Comparison of ENCODE assay signal across 8 cellular contexts in the genomic region with DNA sequence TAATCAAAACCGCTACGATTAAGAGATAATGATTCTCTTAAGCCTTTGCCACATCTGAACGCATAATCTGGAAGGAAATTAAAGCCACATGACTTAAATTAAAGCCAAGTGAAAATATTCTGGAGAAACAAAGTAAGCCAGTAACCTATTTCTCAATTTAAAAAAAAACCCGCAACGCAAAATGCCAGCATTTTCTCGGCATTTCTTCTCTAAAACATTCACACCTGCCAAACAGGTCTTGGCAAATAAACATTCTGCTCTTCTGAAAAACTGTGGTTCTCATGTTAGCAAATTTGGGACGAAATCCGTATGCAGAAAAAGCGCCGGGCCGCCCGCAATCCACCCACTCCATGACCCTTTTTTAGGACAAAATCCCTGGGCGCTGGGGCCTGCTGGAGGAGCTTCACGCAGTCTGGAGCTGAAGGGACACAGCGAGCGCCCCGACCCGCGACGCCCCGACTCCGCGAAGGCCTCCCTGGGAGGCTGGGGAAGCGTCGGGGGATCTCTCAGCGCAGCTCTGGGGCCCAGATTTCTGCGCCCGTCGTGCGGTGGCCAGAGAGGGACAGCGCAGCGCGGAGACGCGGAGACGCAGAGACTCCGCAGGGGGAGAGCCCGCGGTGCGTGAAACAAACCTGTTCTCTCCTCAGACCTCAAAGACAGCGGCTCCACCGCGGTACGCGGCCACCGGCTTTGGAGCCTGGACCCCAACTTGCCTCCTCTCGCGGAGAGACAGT. TPM values are rescaled to one million over a fixed set of nuclear protein-coding genes. Genes with fewer than 3 reads are reported as not detected.
A peak's percentile ranks its signal among the peaks of the same experiment; 100 is the strongest.
DNase-seq lines count a peak whose midpoint lies in the region; ATAC-seq, FAIRE-seq and TF ChIP-seq lines count a peak whose summit lies in the region.

No MANE protein-coding gene starts in this region.

- H3K4me3 Mint-ChIP-seq in naive B cell, result peak overlapping the region; percentile 92 to 100 (median 99)

- peaks cover 14 to 23% of the 10 kb centered on the region in 2 experiments; a peak in 3 of 4 replicates for H3K4me1 ChIP-seq in HCT116 (ENCODE audit: control insufficient read depth in 1 of 2, insufficient read depth in 2 of 2, low read length in 2 of 2)
- peaks cover 5 to 8% (median 6%) of the 10 kb centered on the region in 4 experiments; a peak in 5 of 7 replicates for H3K4me1 ChIP-seq in H1 (replicated peaks in 1 of 4; ENCODE audit: control insufficient read depth in 3 of 4, insufficient read depth in 4 of 4, low read length in 3 of 4)

- peak overlapping the region; percentile 81 for H4K8ac ChIP-seq in H1 (ENCODE audit: extremely low read depth, insufficient read depth, low read length)

- H3K27me3 ChIP-seq in HCT116 (ENCODE audit: insufficient read depth, low read length) (no peaks in the 10 kb centered on the region), H1 (replicated peaks in 1 of 4; ENCODE audit: control insufficient read depth in 3 of 4, extremely low read depth in 1 of 4, insufficient read depth in 3 of 4, low read length in 3 of 4) (no peaks in the 10 kb centered on the region; a peak in 1 of 7 replicates)

- H3K9ac ChIP-seq in HCT116 (ENCODE audit: low read length), result peak overlapping the region; percentile 98
- peak overlapping the region; percentile 58 to 99 (median 85) for H3K9ac ChIP-seq in H1 (replicated peaks in 1 of 4; ENCODE audit: extremely low read depth in 1 of 4, low read depth in 3 of 4, low read length in 3 of 4)

- peaks cover 28 to 62% (median 45%) of the 10 kb centered on the region in 3 donors for H3K4me1 Mint-ChIP-seq in naive B cell

- DNase-seq in HCT116 (ENCODE audit: low read depth, low spot score) (no peak), NB4 (ENCODE audit: low read depth) (no peak), H1 (ENCODE audit: low read depth in 1 of 2, low spot score in 2 of 2) (no peak), naive B cell (no peak), iPS-NIHi7 (ENCODE audit: extremely low spot score) (no peak), NCI-H1694 (lab: John Stamatoyannopoulos, UW) (no peak), amniotic stem cell (lab: John Stamatoyannopoulos, UW) (no peak)

- no peak overlapping the region for H3K4ac ChIP-seq in H1 (replicated peaks; ENCODE audit: insufficient read length, low read depth, low read length)

- RAD21 ChIA-PET in HCT116 (lab: Charles Lee; ENCODE audit: low non-redundant PET in 1 of 2, low total read pairs in 2 of 2, uncharacterized antibody in 2 of 2, unreplicated experiment in 2 of 2), result no interaction called here

- H2BK20ac ChIP-seq in H1 (ENCODE audit: low read length), result no peak overlapping the region

- H2AFZ ChIP-seq in HCT116 (ENCODE audit: low read depth, low read length, poor library complexity, severe bottlenecking) (no peak overlapping the region), H1 (ENCODE audit: low read length) (no peak overlapping the region; the same call in 1 of the 2 replicates)

- no peaks in the 10 kb centered on the region for H3K27me3 Mint-ChIP-seq in naive B cell

- H2BK15ac ChIP-seq in H1 (ENCODE audit: low read length), result no peak overlapping the region

- no peak overlapping the region for H2AK5ac ChIP-seq in H1 (ENCODE audit: low read depth, low read length)

- POLR2A ChIA-PET in HCT116 (lab: Charles Lee), result interaction anchor here (0.6 to 4.1 kb wide), 35 partner anchors 9 to 721 kb away, joined by 3 to 69 read pairs (median 4); no protein-coding TSS in a partner anchor
- POLR2A ChIA-PET in H1 (lab: Charles Lee; ENCODE audit: partially characterized antibody), result interaction anchor here (0.6 to 11.5 kb wide), 79 partner anchors 8 to 790 kb away, joined by 3 to 363 read pairs (median 5); a partner anchor contains a TSS

- H3K9me3 Mint-ChIP-seq in naive B cell, result no peaks in the 10 kb centered on the region

- TF ChIP-seq EP300 in H1 (IDR thresholded peaks at IDR 0.05; ENCODE audit: borderline replicate concordance in 1 of 2, low read depth in 2 of 2, low read length in 2 of 2), result no peak

- peaks cover 16 to 26% of the 10 kb centered on the region in 2 experiments for H3K36me3 ChIP-seq in HCT116 (ENCODE audit: control insufficient read depth in 1 of 2, insufficient read depth in 2 of 2, low read length in 2 of 2)
- peaks cover 15 to 35% (median 22%) of the 10 kb centered on the region in 4 experiments for H3K36me3 ChIP-seq in H1 (ENCODE audit: control insufficient read depth in 2 of 4, insufficient read depth in 4 of 4, low read length in 3 of 4)

- H3K18ac ChIP-seq in H1 (ENCODE audit: extremely low read depth, low read length), result peak overlapping the region; percentile 64

- peak overlapping the region; percentile 45; the same call in 1 of the 2 replicates for H2BK5ac ChIP-seq in H1 (ENCODE audit: low read depth, low read length)

- no peak for TF ChIP-seq RAD21 in HCT116 (IDR thresholded peaks at IDR 0.05; ENCODE audit: low read depth)
- TF ChIP-seq RAD21 in H1 (IDR thresholded peaks at IDR 0.05 in 1 of 2, conservative IDR thresholded peaks at IDR 0.05 in 1 of 2; ENCODE audit: low read depth in 2 of 2, low read length in 2 of 2), result no peak

- peak overlapping the region; percentile 57 for H4K5ac ChIP-seq in H1 (ENCODE audit: insufficient read length, low read depth, low read length)

- H3K9me3 ChIP-seq in HCT116 (ENCODE audit: control insufficient read depth in 1 of 2, insufficient read depth in 1 of 2, low read depth in 1 of 2, low read length in 2 of 2) (no peaks in the 10 kb centered on the region), H1 (ENCODE audit: insufficient read depth in 2 of 2, low read depth in 1 of 2, low read length in 1 of 2) (no peaks in the 10 kb centered on the region)

- intact Hi-C loops in HCT116 (cut with micrococcal nuclease), result no loop called here

- WGBS in H1 (ENCODE audit: extremely low coverage in 1 of 2, insufficient coverage in 1 of 2, insufficient read length in 1 of 2, insufficient replicate concordance in 2 of 2, low coverage in 1 of 2, low lambda C conversion rate in 2 of 2, missing lambda C conversion rate in 1 of 2), 2 experiments, result 5% methylated on average over 36 of the region's 48 CpGs; no CpG with 5 or more reads in 1 of the 2 experiments

- peak overlapping the region; percentile 88 for H3K14ac ChIP-seq in H1 (ENCODE audit: insufficient read length)

- no peak for FAIRE-seq in H1 (lab: Jason Lieb, UNC)

- TF ChIP-seq CTCF in HCT116 (IDR thresholded peaks at IDR 0.05 in 2 of 3, conservative IDR thresholded peaks at IDR 0.05 in 1 of 3; ENCODE audit: borderline replicate concordance in 1 of 3, insufficient read depth in 1 of 3, low read depth in 2 of 3, low read length in 2 of 3), result no peak
- TF ChIP-seq CTCF in NB4 (IDR thresholded peaks at IDR 0.05; ENCODE audit: low read depth, low read length), result no peak
- TF ChIP-seq CTCF in H1 (IDR thresholded peaks at IDR 0.05; ENCODE audit: control extremely low read depth in 1 of 3, insufficient read depth in 1 of 3, low read depth in 1 of 3, low read length in 3 of 3), result no peak

- H4K91ac ChIP-seq in H1 (replicated peaks; ENCODE audit: insufficient read length, low read length), result peak overlapping the region; percentile 71

- CTCF ChIA-PET in HCT116 (lab: Charles Lee) (interaction anchor here (0.7 to 1.4 kb wide), 2 partner anchors 11 to 28 kb away, joined by 4 to 5 read pairs; no protein-coding TSS in a partner anchor), H1 (lab: Charles Lee; ENCODE audit: partially characterized antibody) (interaction anchor here (0.6 to 3.5 kb wide), 8 partner anchors 11 to 53 kb away, joined by 3 to 21 read pairs (median 4); no protein-coding TSS in a partner anchor)

- peak overlapping the region; percentile 87 to 97 for H3K4me3 ChIP-seq in HCT116 (replicated peaks in 1 of 2; ENCODE audit: low read depth in 1 of 2, low read length in 2 of 2)
- peak overlapping the region; percentile 66 for H3K4me3 ChIP-seq in NB4 (ENCODE audit: low read depth, low read length)
- H3K4me3 ChIP-seq in H1 (ENCODE audit: extremely low read depth in 1 of 4, insufficient read depth in 2 of 4, low read depth in 3 of 4, low read length in 4 of 4), result peak overlapping the region; percentile 86 to 99 (median 92)

- TF ChIP-seq POLR2A in HCT116 (IDR thresholded peaks at IDR 0.05; ENCODE audit: borderline replicate concordance, extremely low read depth, insufficient read depth, insufficient read length) (no peak), NB4 (IDR thresholded peaks at IDR 0.05; ENCODE audit: extremely low read depth, insufficient read length) (no peak), H1 (IDR thresholded peaks at IDR 0.05; ENCODE audit: control extremely low read depth in 1 of 2, low read depth in 2 of 2, low read length in 2 of 2) (no peak)

- peak overlapping the region; percentile 96 to 99 (median 98) for H3K27ac Mint-ChIP-seq in naive B cell

- BruUV-seq in HCT116 (replicated peaks; lab: Mats Ljungman, UMichigan), result TSS peak; percentile 56

- no peak overlapping the region for H3K23ac ChIP-seq in H1 (ENCODE audit: insufficient read length)

- no peaks in the 10 kb centered on the region for H3K9me2 ChIP-seq in HCT116 (ENCODE audit: insufficient read depth)

- H3K4me2 ChIP-seq in HCT116 (ENCODE audit: low read length) (peak overlapping the region; percentile 83), H1 (ENCODE audit: insufficient read depth in 1 of 2, low read depth in 2 of 2, low read length in 2 of 2) (peak overlapping the region; percentile 67 to 93)

- H3K56ac ChIP-seq in H1 (replicated peaks; ENCODE audit: insufficient read length, low read depth, low read length), result peak overlapping the region; percentile 85

- H2BK12ac ChIP-seq in H1 (ENCODE audit: low read depth, low read length), result no peak overlapping the region

- H2BK120ac ChIP-seq in H1 (replicated peaks; ENCODE audit: low read depth, low read length), result peak overlapping the region; percentile 40

- peaks cover 17% of the 10 kb centered on the region for H3K23me2 ChIP-seq in H1 (ENCODE audit: low read depth, low read length)

- H3K36me3 Mint-ChIP-seq in naive B cell, result peaks cover 0 to 27% of the 10 kb centered on the region in 2 donors

- ATAC-seq in GM18519 (IDR thresholded peaks at IDR 0.05; ENCODE audit: low FRiP score, unreplicated experiment) (peak; percentile 26), HCT116 (peak; percentile 64), naive B cell (ENCODE audit: low read depth in 2 of 2) (peak; percentile 29)

- no peaks in the 10 kb centered on the region for H3K79me1 ChIP-seq in H1 (ENCODE audit: low read depth, low read length)

- H3K79me2 ChIP-seq in HCT116 (ENCODE audit: insufficient read depth, low read length), result peaks cover 70% of the 10 kb centered on the region
- H3K79me2 ChIP-seq in H1 (ENCODE audit: control insufficient read depth in 1 of 2, insufficient read depth in 2 of 2, low read length in 2 of 2), result peaks cover 0 to 58% of the 10 kb centered on the region in 2 experiments; a peak in 3 of 4 replicates

- H4K20me1 ChIP-seq in HCT116 (ENCODE audit: insufficient read depth) (peaks cover 28% of the 10 kb centered on the region; the same call in 1 of the 2 replicates), H1 (replicated peaks in 1 of 2; ENCODE audit: control insufficient read depth in 1 of 2, insufficient read depth in 2 of 2, low read length in 2 of 2) (peaks cover 9 to 14% of the 10 kb centered on the region in 2 experiments)

- peak overlapping the region; percentile 66 for H3K27ac ChIP-seq in HCT116 (ENCODE audit: low read depth, low read length)
- peak overlapping the region; percentile 35; the same call in 1 of the 2 replicates for H3K27ac ChIP-seq in H1 (ENCODE audit: low read depth, low read length)

RNA-seq across cellular contexts. Expression of a gene that starts 0.5 kb away (rescaled TPM):
- 12.0 TPM for total RNA-seq in HCT116 (2021; ENCODE audit: unreplicated experiment)
- 4.7 and 7.0 TPM in 2 replicates for polyA plus RNA-seq in HCT116 (2012)
- 7.0 and 7.6 TPM in 2 replicates for total RNA-seq in H1 (2021; fragmentation: NEBNext Ultra II Directional; extraction: Animal tissue kit (Norgen Biotek cat#: 25700))
- 1.8 and 3.4 TPM in 2 replicates for polyA plus RNA-seq in H1 (2011; rRNA removed)
- 4.4 TPM for polyA plus RNA-seq in H1 (2011; cell fraction: cytosol; rRNA removed)
- 1.5 TPM for polyA plus RNA-seq in H1 (2011; cell fraction: nucleus; rRNA removed)
- 3.6 to 7.2 TPM (median 5.0 TPM) in 4 replicates for polyA plus RNA-seq in H1 (2012, experiment 1 of 2)
- 0.88 TPM for polyA plus RNA-seq in H1 (2012, experiment 2 of 2)
- polyA plus RNA-seq in H1 (2013, experiment 1 of 2), result 4.2 TPM
- polyA plus RNA-seq in H1 (2013, experiment 2 of 2), result 4.4 TPM
- 3.1 and 3.9 TPM in 2 replicates for polyA minus RNA-seq in H1 (2011; rRNA and poly(A)+ RNA removed)
- 3.3 TPM for polyA minus RNA-seq in H1 (2011; cell fraction: cytosol; rRNA and poly(A)+ RNA removed)
- 8.5 TPM for polyA minus RNA-seq in H1 (2011; cell fraction: nucleus; rRNA and poly(A)+ RNA removed)
- 1 to 10 TPM; 5.2 to 7.9 (median 6.2) TPM for polyA plus RNA-seq in naive B cell (ENCODE audit: low read depth in 6 of 6)

RNA-seq across cellular contexts. Expression of a gene that starts 0.6 kb away (rescaled TPM):
- 2,177 TPM for total RNA-seq in HCT116 (2021; ENCODE audit: unreplicated experiment)
- 3,201 and 3,342 TPM in 2 replicates for polyA plus RNA-seq in HCT116 (2012)
- 2,767 and 2,819 TPM in 2 replicates for total RNA-seq in H1 (2021; fragmentation: NEBNext Ultra II Directional; extraction: Animal tissue kit (Norgen Biotek cat#: 25700))
- polyA plus RNA-seq in H1 (2011; rRNA removed), result 6,473 and 6,491 TPM in 2 replicates
- polyA plus RNA-seq in H1 (2011; cell fraction: cytosol; rRNA removed), result 6,660 TPM
- 3,832 TPM for polyA plus RNA-seq in H1 (2011; cell fraction: nucleus; rRNA removed)
- polyA plus RNA-seq in H1 (2012, experiment 1 of 2), result 3,531 to 4,386 TPM (median 4,298 TPM) in 4 replicates
- polyA plus RNA-seq in H1 (2012, experiment 2 of 2), result 9,956 TPM
- 2,824 TPM for polyA plus RNA-seq in H1 (2013, experiment 1 of 2)
- 2,851 TPM for polyA plus RNA-seq in H1 (2013, experiment 2 of 2)
- 1,830 and 1,953 TPM in 2 replicates for polyA minus RNA-seq in H1 (2011; rRNA and poly(A)+ RNA removed)
- polyA minus RNA-seq in H1 (2011; cell fraction: cytosol; rRNA and poly(A)+ RNA removed), result 1,561 TPM
- 1,070 TPM for polyA minus RNA-seq in H1 (2011; cell fraction: nucleus; rRNA and poly(A)+ RNA removed)
- polyA plus RNA-seq in naive B cell (ENCODE audit: low read depth in 6 of 6), result 1,000 to 10,000 TPM; 5,343 to 7,068 (median 5,837) TPM

RNA-seq across cellular contexts. Expression of a gene that starts 28.8 kb away (rescaled TPM):
- total RNA-seq in HCT116 (2021; ENCODE audit: unreplicated experiment), result 60.9 TPM
- polyA plus RNA-seq in HCT116 (2012), result 29.7 and 33.9 TPM in 2 replicates
- total RNA-seq in H1 (2021; fragmentation: NEBNext Ultra II Directional; extraction: Animal tissue kit (Norgen Biotek cat#: 25700)), result 21.7 and 22.0 TPM in 2 replicates
- 3.5 and 5.9 TPM in 2 replicates for polyA plus RNA-seq in H1 (2011; rRNA removed)
- 6.9 TPM for polyA plus RNA-seq in H1 (2011; cell fraction: cytosol; rRNA removed)
- polyA plus RNA-seq in H1 (2011; cell fraction: nucleus; rRNA removed), result 3.1 TPM
- polyA plus RNA-seq in H1 (2012, experiment 1 of 2), result 9.9 to 16.3 TPM (median 12.7 TPM) in 4 replicates
- polyA plus RNA-seq in H1 (2012, experiment 2 of 2), result 0.39 TPM
- 7.1 TPM for polyA plus RNA-seq in H1 (2013, experiment 1 of 2)
- polyA plus RNA-seq in H1 (2013, experiment 2 of 2), result 7.3 TPM
- 26.1 and 41.2 TPM in 2 replicates for polyA minus RNA-seq in H1 (2011; rRNA and poly(A)+ RNA removed)
- polyA minus RNA-seq in H1 (2011; cell fraction: cytosol; rRNA and poly(A)+ RNA removed), result 17.2 TPM
- polyA minus RNA-seq in H1 (2011; cell fraction: nucleus; rRNA and poly(A)+ RNA removed), result 29.0 TPM
- 10 to 100 TPM; 14.1 to 55.0 (median 39.2) TPM for polyA plus RNA-seq in naive B cell (ENCODE audit: low read depth in 6 of 6)
